Comparison of ENCODE assay signal across 1 cellular context in the genomic region with DNA sequence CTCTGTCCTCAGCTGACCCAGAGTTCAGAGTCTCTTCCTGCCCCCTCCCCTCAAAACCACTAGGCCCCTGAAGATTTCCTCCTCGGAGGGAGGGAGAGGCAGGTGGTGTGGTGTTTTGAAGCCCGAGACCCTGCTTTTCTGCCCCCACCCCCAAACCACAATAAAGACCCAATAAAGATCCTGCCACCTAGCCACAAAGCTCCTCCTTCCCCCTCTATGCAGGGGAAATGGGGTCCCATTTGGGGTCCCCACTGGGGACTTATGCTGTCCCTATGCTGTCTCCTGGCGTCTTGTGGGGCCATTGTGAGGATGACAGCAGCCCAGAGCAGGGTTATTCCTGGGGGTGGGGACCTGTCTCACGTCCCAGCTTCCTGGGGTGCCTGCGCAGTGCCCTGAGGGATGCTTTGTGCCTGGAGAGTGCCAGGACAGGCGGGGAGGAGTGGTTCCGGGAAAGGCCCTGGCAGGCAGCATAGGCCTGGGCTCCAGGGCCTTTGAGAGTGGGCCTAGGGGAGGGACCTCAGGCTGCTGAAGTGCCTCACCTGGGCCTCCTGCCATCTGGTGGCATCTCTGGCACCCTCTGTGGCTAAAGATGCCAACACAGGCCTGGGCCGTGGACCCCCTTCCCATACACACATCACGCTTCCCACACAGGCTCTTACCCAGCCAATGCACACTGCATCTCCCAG.
TF ChIP-seq lines count a peak whose summit lies in the region.

No MANE protein-coding gene starts in this region.

TF ChIP-seq in WTC11, 78 proteins besides CTCF, POLR2A, EP300 and RAD21 (continued from another document):
- TF ChIP-seq, protein P1, sequence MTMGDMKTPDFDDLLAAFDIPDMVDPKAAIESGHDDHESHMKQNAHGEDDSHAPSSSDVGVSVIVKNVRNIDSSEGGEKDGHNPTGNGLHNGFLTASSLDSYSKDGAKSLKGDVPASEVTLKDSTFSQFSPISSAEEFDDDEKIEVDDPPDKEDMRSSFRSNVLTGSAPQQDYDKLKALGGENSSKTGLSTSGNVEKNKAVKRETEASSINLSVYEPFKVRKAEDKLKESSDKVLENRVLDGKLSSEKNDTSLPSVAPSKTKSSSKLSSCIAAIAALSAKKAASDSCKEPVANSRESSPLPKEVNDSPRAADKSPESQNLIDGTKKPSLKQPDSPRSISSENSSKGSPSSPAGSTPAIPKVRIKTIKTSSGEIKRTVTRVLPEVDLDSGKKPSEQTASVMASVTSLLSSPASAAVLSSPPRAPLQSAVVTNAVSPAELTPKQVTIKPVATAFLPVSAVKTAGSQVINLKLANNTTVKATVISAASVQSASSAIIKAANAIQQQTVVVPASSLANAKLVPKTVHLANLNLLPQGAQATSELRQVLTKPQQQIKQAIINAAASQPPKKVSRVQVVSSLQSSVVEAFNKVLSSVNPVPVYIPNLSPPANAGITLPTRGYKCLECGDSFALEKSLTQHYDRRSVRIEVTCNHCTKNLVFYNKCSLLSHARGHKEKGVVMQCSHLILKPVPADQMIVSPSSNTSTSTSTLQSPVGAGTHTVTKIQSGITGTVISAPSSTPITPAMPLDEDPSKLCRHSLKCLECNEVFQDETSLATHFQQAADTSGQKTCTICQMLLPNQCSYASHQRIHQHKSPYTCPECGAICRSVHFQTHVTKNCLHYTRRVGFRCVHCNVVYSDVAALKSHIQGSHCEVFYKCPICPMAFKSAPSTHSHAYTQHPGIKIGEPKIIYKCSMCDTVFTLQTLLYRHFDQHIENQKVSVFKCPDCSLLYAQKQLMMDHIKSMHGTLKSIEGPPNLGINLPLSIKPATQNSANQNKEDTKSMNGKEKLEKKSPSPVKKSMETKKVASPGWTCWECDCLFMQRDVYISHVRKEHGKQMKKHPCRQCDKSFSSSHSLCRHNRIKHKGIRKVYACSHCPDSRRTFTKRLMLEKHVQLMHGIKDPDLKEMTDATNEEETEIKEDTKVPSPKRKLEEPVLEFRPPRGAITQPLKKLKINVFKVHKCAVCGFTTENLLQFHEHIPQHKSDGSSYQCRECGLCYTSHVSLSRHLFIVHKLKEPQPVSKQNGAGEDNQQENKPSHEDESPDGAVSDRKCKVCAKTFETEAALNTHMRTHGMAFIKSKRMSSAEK (CRISPR knock-in tag; IDR thresholded peaks at IDR 0.05; ENCODE audit: borderline replicate concordance): no peak
TF ChIP-seq in WTC11: peak in this region for 0.
